ENCODE assay signal across 8 cellular contexts in genomic region chr2:61764035-61764800, GRCh38.
DNase-seq lines count a peak whose midpoint lies in the region; ATAC-seq and TF ChIP-seq lines count a peak whose summit lies in the region.

No MANE protein-coding gene starts in this region.

- H3K4me1 Mint-ChIP-seq in GM23338 (peaks cover 2% of the 10 kb centered on the region; the same call in 1 of the 3 replicates), naive B cell (peaks cover 0 to 17% (median 5%) of the 10 kb centered on the region in 3 donors)
- peaks cover 22% of the 10 kb centered on the region for H3K4me1 Mint-ChIP-seq in stimulated activated effector memory CD8-positive, alpha-beta T cell treated with anti-CD3 and anti-CD28 coated beads, Interleukin-12 subunit alpha, Interleukin-12 subunit beta, amount 100 ng/mL, for 72 hours

- no peaks in the 10 kb centered on the region for H3K27me3 ChIP-seq in GM23338 (ENCODE audit: insufficient read depth)

- TF ChIP-seq CTCF in GM23338 (conservative IDR thresholded peaks at IDR 0.05; ENCODE audit: low read depth in 2 of 2): no peak

- no peaks in the 10 kb centered on the region for H3K9me3 Mint-ChIP-seq in GM23338
- H3K9me3 Mint-ChIP-seq in naive B cell: peaks cover 0 to 13% (median 9%) of the 10 kb centered on the region in 7 donors
- no peaks in the 10 kb centered on the region for H3K9me3 Mint-ChIP-seq in stimulated activated effector memory CD8-positive, alpha-beta T cell treated with anti-CD3 and anti-CD28 coated beads, Interleukin-12 subunit alpha, Interleukin-12 subunit beta, amount 100 ng/mL, for 72 hours

- no peaks in the 10 kb centered on the region for H3K36me3 Mint-ChIP-seq in GM23338 (ENCODE audit: low read depth)
- no peaks in the 10 kb centered on the region for H3K36me3 Mint-ChIP-seq in naive B cell
- peaks cover 11% of the 10 kb centered on the region for H3K36me3 Mint-ChIP-seq in stimulated activated effector memory CD8-positive, alpha-beta T cell treated with anti-CD3 and anti-CD28 coated beads, Interleukin-12 subunit alpha, Interleukin-12 subunit beta, amount 100 ng/mL, for 72 hours

- no peaks in the 10 kb centered on the region for H3K4me1 ChIP-seq in GM23338 (ENCODE audit: insufficient read depth)

- H2AFZ ChIP-seq in GM23338: peak overlapping the region; percentile 77; the same call in 1 of the 2 replicates

- ATAC-seq in GM23338: peak; percentile 97
- ATAC-seq in naive B cell (ENCODE audit: low read depth in 2 of 2): peak; percentile 93 to 95
- peak; percentile 99 for ATAC-seq in stimulated activated effector memory CD8-positive, alpha-beta T cell treated with anti-CD3 and anti-CD28 coated beads, Interleukin-12 subunit alpha, Interleukin-12 subunit beta, amount 100 ng/mL, for 72 hours

- H3K36me3 ChIP-seq in GM23338 (ENCODE audit: insufficient read depth): no peaks in the 10 kb centered on the region

- no peaks in the 10 kb centered on the region for H3F3A ChIP-seq in GM23338 (replicated peaks; ENCODE audit: low read depth)

- H3K27ac Mint-ChIP-seq in GM23338 (peak overlapping the region; percentile 99), naive B cell (peak overlapping the region; percentile 98 to 100 (median 99))
- peak overlapping the region; percentile 97 for H3K27ac Mint-ChIP-seq in stimulated activated effector memory CD8-positive, alpha-beta T cell treated with anti-CD3 and anti-CD28 coated beads, Interleukin-12 subunit alpha, Interleukin-12 subunit beta, amount 100 ng/mL, for 72 hours

- H3K27ac ChIP-seq in GM23338 (ENCODE audit: low read depth): peak overlapping the region; percentile 95

- H3K4me3 ChIP-seq in GM23338: peak overlapping the region; percentile 68

- H3K9me2 ChIP-seq in GM23338 (ENCODE audit: insufficient read depth): no peaks in the 10 kb centered on the region

- peak overlapping the region; percentile 82 for H3K4me2 ChIP-seq in GM23338

- DNase-seq in Daoy (ENCODE audit: low read depth): peak; percentile 96
- peak; percentile 99 for DNase-seq in GM23338 (ENCODE audit: low spot score)
- DNase-seq in Kasumi-1 (lab: John Stamatoyannopoulos, UW): peak; percentile 98 to 99
- peak; percentile 99 for DNase-seq in RKO (ENCODE audit: low spot score)
- DNase-seq in activated T-helper 1 cell treated with anti-CD3 and anti-CD28 coated beads, Interleukin-2, amount 50 U/mL, for 16 hours (ENCODE audit: low read depth in 1 of 2, low spot score in 1 of 2): peak; percentile 85 to 90
- DNase-seq in fibroblast of gingiva (ENCODE audit: low read depth): peak; percentile 99
- DNase-seq in naive B cell: peak; percentile 98
- DNase-seq in stimulated activated effector memory CD8-positive, alpha-beta T cell treated with anti-CD3 and anti-CD28 coated beads, Interleukin-12 subunit alpha, Interleukin-12 subunit beta, amount 100 ng/mL, for 72 hours (ENCODE audit: low spot score in 2 of 2): peak; percentile 85 to 98

- peak overlapping the region; percentile 95 for H3K4me3 Mint-ChIP-seq in GM23338
- H3K4me3 Mint-ChIP-seq in naive B cell: peak overlapping the region; percentile 90 to 100 (median 98)
- peak overlapping the region; percentile 92 for H3K4me3 Mint-ChIP-seq in stimulated activated effector memory CD8-positive, alpha-beta T cell treated with anti-CD3 and anti-CD28 coated beads, Interleukin-12 subunit alpha, Interleukin-12 subunit beta, amount 100 ng/mL, for 72 hours

- no peaks in the 10 kb centered on the region for H3K79me2 ChIP-seq in GM23338 (replicated peaks; ENCODE audit: insufficient read depth)

- H3K27me3 Mint-ChIP-seq in GM23338 (ENCODE audit: insufficient read depth, low read depth, poor library complexity) (peaks cover 10% of the 10 kb centered on the region), naive B cell (peaks cover 0 to 5% (median 0%) of the 10 kb centered on the region in 3 donors)

- H4K20me1 ChIP-seq in GM23338 (replicated peaks; ENCODE audit: insufficient read depth): no peaks in the 10 kb centered on the region

TF ChIP-seq in GM23338, 12 proteins besides CTCF, POLR2A, EP300 and RAD21:
- no peak for TF ChIP-seq ZNF462 (CRISPR knock-in tag; IDR thresholded peaks at IDR 0.05)
- TF ChIP-seq ETS1 (IDR thresholded peaks at IDR 0.05): 0 out of 2 replicates have a peak, but pooled peaks have one; percentile 49
- TF ChIP-seq POLR2AphosphoS5 (IDR thresholded peaks at IDR 0.05; ENCODE audit: low read depth): peak; percentile 86
- TF ChIP-seq EZH2phosphoT487 (IDR thresholded peaks at IDR 0.05; ENCODE audit: unreplicated experiment): no peak
- TF ChIP-seq CREB1 (CRISPR knock-in tag; IDR thresholded peaks at IDR 0.05; ENCODE audit: low read depth): peak; percentile 91

Comparison
In these comparisons a context has a peak if more than half of its experiments do, and no peak if none do; other contexts are left out.
1. Peak in every context shown above with its lines: DNase-seq, ATAC-seq, H3K4me3 ChIP-seq and H3K27ac ChIP-seq.